In the genomic region with DNA sequence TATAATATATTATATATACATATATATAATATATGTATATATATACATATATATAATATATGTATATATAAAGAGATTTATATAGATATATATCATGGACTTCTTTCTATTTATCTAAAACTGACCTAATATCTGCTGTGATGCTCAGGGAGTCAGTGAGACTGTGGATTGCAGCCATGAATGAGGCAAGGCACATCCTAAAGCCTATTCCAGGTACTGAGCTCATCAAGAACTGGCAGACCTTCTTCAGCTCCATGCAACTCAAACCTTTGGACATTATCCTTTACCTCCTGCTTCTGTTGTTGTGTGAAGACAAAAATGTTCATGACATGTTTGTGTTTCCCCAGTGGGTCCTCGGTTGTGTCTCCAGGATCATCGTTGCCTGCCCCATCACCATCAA, we compare ENCODE assay signal across 7 cellular contexts. TPM values are rescaled to one million over a fixed set of nuclear protein-coding genes. Genes with fewer than 3 reads are reported as not detected.
"Had no signal": no experiment of that assay in that cellular context is flagged by ENCODE, and none has a peak within 500 bp of the region (broad histone marks: within the 10 kb centered on the region; RNA-seq: fewer than 3 reads in every experiment).

No MANE protein-coding gene starts in this region.

- H3K4me2 ChIP-seq: KMS-11 had no signal

- ATAC-seq: HepG2, K562 had no signal

- DNase-seq: IMR-90, KBM-7, KG1 had no signal

- H3K27ac ChIP-seq: HL-60, KMS-11 had no signal

- H3K4me3 ChIP-seq: K562 had no signal

- H3K9ac ChIP-seq: KMS-11 had no signal

RNA-seq across cellular contexts. Expression of a gene that starts 7.7 kb away (rescaled TPM):
- polyA plus RNA-seq: K562 had no signal
